Comparison of ENCODE assay signal across 9 cellular contexts in genomic region chr7:100099452-100099851, GRCh38. TPM values are rescaled to one million over a fixed set of nuclear protein-coding genes. Genes with fewer than 3 reads are reported as not detected.
DNase-seq lines count a peak whose midpoint lies in the region; TF ChIP-seq lines count a peak whose summit lies in the region.
"Had no signal": no experiment of that assay in that cellular context is flagged by ENCODE, and none has a peak within 500 bp of the region (broad histone marks: within the 10 kb centered on the region; RNA-seq: fewer than 3 reads in every experiment).

No MANE protein-coding gene starts in this region.

- no peak overlapping the region for H3K14ac ChIP-seq in trophoblast cell (ENCODE audit: low read length)

- intact Hi-C loops in PC-9 (cut with micrococcal nuclease; ENCODE audit: unreplicated experiment) (no loop called here), posterior cingulate gyrus (cut with DNase I) (no loop called here)

- no peak overlapping the region for H2AFZ ChIP-seq in PC-9
- no peak overlapping the region for H2AFZ ChIP-seq in trophoblast cell (ENCODE audit: insufficient read depth, low read length, poor library complexity)

- peak overlapping the region; percentile 93 for H3K27ac Mint-ChIP-seq in endothelial cell (ENCODE audit: unreplicated experiment)

- H3K4me3 ChIP-seq in PC-9 (peak overlapping the region; percentile 99), trophoblast cell (ENCODE audit: low read depth, low read length) (peak overlapping the region; percentile 4)

- H3K23ac ChIP-seq in trophoblast cell (ENCODE audit: low read length): no peak overlapping the region

- no peak overlapping the region for H2BK12ac ChIP-seq in trophoblast cell (ENCODE audit: low read length)

- no peak for TF ChIP-seq CTCF in PC-9 (conservative IDR thresholded peaks at IDR 0.05)
- TF ChIP-seq CTCF in endothelial cell (IDR thresholded peaks at IDR 0.05; ENCODE audit: unreplicated experiment): no peak

- H4K8ac ChIP-seq in trophoblast cell (ENCODE audit: low read depth, low read length): no peak overlapping the region

- H3K27me3 ChIP-seq in PC-9 (ENCODE audit: insufficient read depth, low read depth) (no peaks in the 10 kb centered on the region), trophoblast cell (ENCODE audit: insufficient read depth, low read length) (no peaks in the 10 kb centered on the region)

- H3K79me1 ChIP-seq in trophoblast cell (ENCODE audit: low read length): peaks cover 18% of the 10 kb centered on the region

- H3K9me3 ChIP-seq in ES-I3 (ENCODE audit: control insufficient read depth, insufficient read depth, low read length) (no peaks in the 10 kb centered on the region), PC-9 (ENCODE audit: insufficient read depth, low read depth) (no peaks in the 10 kb centered on the region), trophoblast cell (ENCODE audit: insufficient read depth, low read depth, low read length) (no peaks in the 10 kb centered on the region)

- WGBS in trophoblast cell (ENCODE audit: extremely low coverage, insufficient coverage, insufficient read length): no CpG with 5 or more reads among the region's 12 CpGs

- no peaks in the 10 kb centered on the region for H3K9me2 ChIP-seq in PC-9 (ENCODE audit: insufficient read depth)

- H3K4ac ChIP-seq in trophoblast cell (ENCODE audit: low read depth, low read length): peak overlapping the region; percentile 86

- H2BK5ac ChIP-seq in trophoblast cell (ENCODE audit: low read depth, low read length, poor library complexity): no peak overlapping the region

- CTCF ChIA-PET in PC-9 (lab: Charles Lee): interaction anchor here (0.6 kb wide), 1 partner anchor 218 kb away, joined by 3 read pairs; no protein-coding TSS in a partner anchor

- peaks cover 53% of the 10 kb centered on the region for H3K4me1 Mint-ChIP-seq in endothelial cell (ENCODE audit: unreplicated experiment)

- H3K36me3 Mint-ChIP-seq in endothelial cell (ENCODE audit: low read depth, unreplicated experiment): peaks cover 54% of the 10 kb centered on the region

- H3K4me1 ChIP-seq in ES-I3 (ENCODE audit: insufficient read depth, low read length) (peaks cover 4% of the 10 kb centered on the region; the same call in 1 of the 2 replicates), PC-9 (replicated peaks; ENCODE audit: insufficient read depth) (peaks cover 19% of the 10 kb centered on the region), trophoblast cell (ENCODE audit: control insufficient read depth in 1 of 2, insufficient read depth in 2 of 2, low read length in 2 of 2) (peaks cover 10 to 13% of the 10 kb centered on the region in 2 experiments)

- POLR2A ChIA-PET in PC-9 (lab: Charles Lee; ENCODE audit: unreplicated experiment): no interaction called here

- H4K91ac ChIP-seq in trophoblast cell (ENCODE audit: low read depth, low read length): no peak overlapping the region

- no peak overlapping the region for H4K12ac ChIP-seq in trophoblast cell (ENCODE audit: low read depth, low read length)

- H3K79me2 ChIP-seq in PC-9 (ENCODE audit: low read depth) (peaks cover 48% of the 10 kb centered on the region), trophoblast cell (ENCODE audit: control insufficient read depth, insufficient read depth, low read length, poor library complexity) (peaks cover 11% of the 10 kb centered on the region)

- no peak overlapping the region for H3K27ac ChIP-seq in PC-9
- H3K27ac ChIP-seq in trophoblast cell (ENCODE audit: low read depth, low read length): no peak overlapping the region

- H3K9ac ChIP-seq in ES-I3 (ENCODE audit: low read depth, low read length): peak overlapping the region; percentile 98; the same call in 1 of the 2 replicates
- H3K9ac ChIP-seq in trophoblast cell (ENCODE audit: low read length): no peak overlapping the region

- H4K20me1 ChIP-seq in PC-9 (ENCODE audit: insufficient read depth): peaks cover 15% of the 10 kb centered on the region; the same call in 1 of the 2 replicates

- H3K4me2 ChIP-seq in PC-9: peak overlapping the region; percentile 94
- H3K4me2 ChIP-seq in trophoblast cell (ENCODE audit: low read length): peak overlapping the region; percentile 74

- H3K9me3 Mint-ChIP-seq in endothelial cell (ENCODE audit: unreplicated experiment): no peaks in the 10 kb centered on the region

- peaks cover 70% of the 10 kb centered on the region for H3F3A ChIP-seq in PC-9 (ENCODE audit: insufficient read depth, low read depth)

- H3K18ac ChIP-seq in trophoblast cell (ENCODE audit: low read length): no peak overlapping the region

- BruUV-seq in PC-9 (replicated peaks; lab: Mats Ljungman, UMichigan): no TSS peak

- no peak overlapping the region for H2BK120ac ChIP-seq in trophoblast cell (ENCODE audit: insufficient read depth, low read length, poor library complexity)

- DNase-seq in PC-9: no peak
- no peak for DNase-seq in endothelial cell (ENCODE audit: low spot score)
- DNase-seq in trophoblast cell: no peak
- DNase-seq in DMS 273 treated with DMSO at 0.1 percent for 48 hours (lab: John Stamatoyannopoulos, UW): no peak
- DNase-seq in ureter (ENCODE audit: low spot score): no peak
- no peak for DNase-seq in NCI-H2029 treated with DMSO at 0.1 percent for 48 hours (lab: John Stamatoyannopoulos, UW)
- no peak for DNase-seq in posterior cingulate gyrus
- DNase-seq: NK-92 treated with Interleukin-12 subunit alpha and Interleukin-12 subunit beta, amount 100 ng/mL, for 24 hours had no signal

- H3K4me3 Mint-ChIP-seq in endothelial cell (ENCODE audit: unreplicated experiment): peak overlapping the region; percentile 93

- H2AK5ac ChIP-seq in trophoblast cell (ENCODE audit: low read length): no peak overlapping the region

- peaks cover 55% of the 10 kb centered on the region for H3K27me3 Mint-ChIP-seq in endothelial cell (ENCODE audit: unreplicated experiment)

- H3K36me3 ChIP-seq in ES-I3 (ENCODE audit: insufficient read depth, low read length) (peaks cover 49% of the 10 kb centered on the region), PC-9 (ENCODE audit: low read depth) (peaks cover 43% of the 10 kb centered on the region), trophoblast cell (ENCODE audit: control insufficient read depth in 1 of 2, insufficient read depth in 2 of 2, low read length in 2 of 2) (peaks cover 48 to 52% of the 10 kb centered on the region in 2 experiments)

RNA-seq across cellular contexts. Expression of gene MCM7, which starts 1.7 kb away (rescaled TPM):
- total RNA-seq in PC-9 (2021) (195 and 238 TPM in 2 replicates), endothelial cell (ENCODE audit: unreplicated experiment) (119 TPM), ureter (52.4 TPM)
- polyA plus RNA-seq in trophoblast cell (2013): 146 and 149 TPM in 2 replicates

RNA-seq across cellular contexts. Expression of gene AP4M1, which starts 2.0 kb away (rescaled TPM):
- total RNA-seq in PC-9 (2021) (18.1 and 26.2 TPM in 2 replicates), endothelial cell (ENCODE audit: unreplicated experiment) (17.8 TPM), ureter (19.5 TPM)
- polyA plus RNA-seq in trophoblast cell (2013): 11.0 and 11.6 TPM in 2 replicates

RNA-seq across cellular contexts. Expression of gene COPS6, which starts 10.7 kb away (rescaled TPM):
- total RNA-seq in PC-9 (2021) (120 and 145 TPM in 2 replicates), endothelial cell (ENCODE audit: unreplicated experiment) (82.4 TPM), ureter (121 TPM)
- polyA plus RNA-seq in trophoblast cell (2013): 71.8 and 73.0 TPM in 2 replicates

RNA-seq across cellular contexts. Expression of gene ZNF3, which starts 17.9 kb away (rescaled TPM):
- 35.2 and 39.0 TPM in 2 replicates for total RNA-seq in PC-9 (2021)
- total RNA-seq in endothelial cell (ENCODE audit: unreplicated experiment): 47.7 TPM
- polyA plus RNA-seq in trophoblast cell (2013): 31.8 and 35.0 TPM in 2 replicates
- total RNA-seq in ureter: 41.3 TPM

RNA-seq across cellular contexts. Expression of gene TAF6, which starts 19.7 kb away (rescaled TPM):
- total RNA-seq in PC-9 (2021) (91.4 and 108 TPM in 2 replicates), endothelial cell (ENCODE audit: unreplicated experiment) (71.8 TPM), ureter (47.4 TPM)
- 46.3 and 49.0 TPM in 2 replicates for polyA plus RNA-seq in trophoblast cell (2013)
